In the genomic region with DNA sequence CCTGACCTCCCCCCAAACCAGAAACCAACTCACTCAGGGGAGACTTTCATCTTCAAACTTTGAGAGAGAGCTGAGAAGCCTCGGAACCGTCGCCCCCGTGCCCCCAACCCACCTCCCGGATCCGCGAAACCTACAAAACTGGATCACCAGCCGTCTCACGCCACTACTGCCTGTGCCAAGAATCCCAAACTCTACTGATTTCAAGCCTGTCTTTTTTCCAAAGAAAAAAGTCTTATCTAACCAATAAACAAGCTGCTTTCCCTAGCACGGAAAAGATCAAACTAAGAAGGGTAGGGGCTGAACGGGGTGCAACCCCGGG, we compare ENCODE assay signal across 9 cellular contexts. TPM values are rescaled to one million over a fixed set of nuclear protein-coding genes. Genes with fewer than 3 reads are reported as not detected.
A peak's percentile ranks its signal among the peaks of the same experiment; 100 is the strongest.
DNase-seq lines count a peak whose midpoint lies in the region; ATAC-seq and TF ChIP-seq lines count a peak whose summit lies in the region.
"Had no signal": no experiment of that assay in that cellular context is flagged by ENCODE, and none has a peak within 500 bp of the region (broad histone marks: within the 10 kb centered on the region; RNA-seq: fewer than 3 reads in every experiment).

No MANE protein-coding gene starts in this region.

- no TSS peak for BruUV-seq in HCT116 (replicated peaks; lab: Mats Ljungman, UMichigan)

- H3K27ac ChIP-seq in HCT116 (ENCODE audit: low read depth, low read length) (peak overlapping the region; percentile 86), iPS DF 6.9 (ENCODE audit: low read length) (no peak overlapping the region), smooth muscle cell (ENCODE audit: low read depth) (peak overlapping the region; percentile 52), Karpas-422 (ENCODE audit: low read length) (no peak overlapping the region)

- RAD21 ChIA-PET in HCT116 (lab: Charles Lee; ENCODE audit: low non-redundant PET in 1 of 2, low total read pairs in 2 of 2, uncharacterized antibody in 2 of 2, unreplicated experiment in 2 of 2), result interaction anchor here in 1 of 2 experiments (1.2 kb wide), 1 partner anchor 606 kb away, joined by 3 read pairs; no protein-coding TSS in a partner anchor

- H3K27me3 ChIP-seq in HCT116 (ENCODE audit: insufficient read depth, low read length), result no peaks in the 10 kb centered on the region
- no peaks in the 10 kb centered on the region for H3K27me3 ChIP-seq in iPS DF 6.9 (ENCODE audit: control insufficient read depth, insufficient read depth, low read length)
- no peaks in the 10 kb centered on the region for H3K27me3 ChIP-seq in smooth muscle cell (ENCODE audit: low read depth)
- H3K27me3 ChIP-seq in Karpas-422 (ENCODE audit: low read length), result no peaks in the 10 kb centered on the region

- H3K79me2 ChIP-seq in HCT116 (ENCODE audit: insufficient read depth, low read length) (peaks cover 10% of the 10 kb centered on the region), smooth muscle cell (ENCODE audit: low read depth) (peaks cover 27% of the 10 kb centered on the region), Karpas-422 (ENCODE audit: low read length) (no peaks in the 10 kb centered on the region)

- CTCF ChIA-PET in HCT116 (lab: Charles Lee), result no interaction called here
- CTCF ChIA-PET in activated CD4-positive, alpha-beta memory T cell treated with anti-CD3 and anti-CD28 coated beads for 36 hours (lab: Charles Lee), result interaction anchor here (1.0 to 3.6 kb wide), 3 partner anchors 328 to 606 kb away, joined by 3 to 38 read pairs (median 4); no protein-coding TSS in a partner anchor

- no peak for DNase-seq in HCT116 (ENCODE audit: low read depth, low spot score)
- DNase-seq in activated CD4-positive, alpha-beta memory T cell treated with anti-CD3 and anti-CD28 coated beads for 36 hours, result no peak
- DNase-seq in iPS DF 6.9 (ENCODE audit: low read depth, low spot score), result no peak
- no peak for DNase-seq in smooth muscle cell (lab: John Stamatoyannopoulos, UW; ENCODE audit: unreplicated experiment)
- no peak for DNase-seq in Karpas-422
- DNase-seq in midbrain (lab: John Stamatoyannopoulos, UW), result no peak
- DNase-seq: MV-4-11 had no signal

- WGBS in iPS DF 6.9 (ENCODE audit: insufficient coverage, insufficient read length), result no CpG with 5 or more reads among the region's 12 CpGs
- WGBS in smooth muscle cell (ENCODE audit: low lambda C conversion rate), result 2% methylated on average over 12 of the region's 12 CpGs

- peaks cover 8% of the 10 kb centered on the region for H3F3A ChIP-seq in smooth muscle cell (ENCODE audit: low read depth)

- peak overlapping the region; percentile 68 to 74 for H3K4me3 ChIP-seq in HCT116 (replicated peaks in 1 of 2; ENCODE audit: low read depth in 1 of 2, low read length in 2 of 2)
- H3K4me3 ChIP-seq in iPS DF 6.9 (ENCODE audit: low read length), result peak overlapping the region; percentile 95; the same call in 1 of the 2 replicates
- H3K4me3 ChIP-seq in smooth muscle cell, result peak overlapping the region; percentile 95
- H3K4me3 ChIP-seq in Karpas-422 (ENCODE audit: low read length), result no peak overlapping the region

- H3K4me3 Mint-ChIP-seq in activated CD4-positive, alpha-beta memory T cell treated with anti-CD3 and anti-CD28 coated beads for 36 hours, result peak overlapping the region; percentile 76

- TF ChIP-seq RAD21 in HCT116 (IDR thresholded peaks at IDR 0.05; ENCODE audit: low read depth), result no peak

- ATAC-seq in HCT116 (no peak), GM19324 (IDR thresholded peaks at IDR 0.05; ENCODE audit: low FRiP score, unreplicated experiment) (no peak), GM21528 (IDR thresholded peaks at IDR 0.05; ENCODE audit: low FRiP score, unreplicated experiment) (no peak)

- no peaks in the 10 kb centered on the region for H3K9me3 Mint-ChIP-seq in activated CD4-positive, alpha-beta memory T cell treated with anti-CD3 and anti-CD28 coated beads for 36 hours

- no peaks in the 10 kb centered on the region for H4K20me1 ChIP-seq in HCT116 (ENCODE audit: insufficient read depth)
- no peaks in the 10 kb centered on the region for H4K20me1 ChIP-seq in smooth muscle cell (ENCODE audit: low read depth)
- no peaks in the 10 kb centered on the region; the same call in 1 of the 2 replicates for H4K20me1 ChIP-seq in Karpas-422 (ENCODE audit: insufficient read depth, low read depth, low read length)

- no peaks in the 10 kb centered on the region; a peak in 1 of 4 replicates for H3K36me3 ChIP-seq in HCT116 (ENCODE audit: control insufficient read depth in 1 of 2, insufficient read depth in 2 of 2, low read length in 2 of 2)
- peaks cover 4% of the 10 kb centered on the region; the same call in 1 of the 2 replicates for H3K36me3 ChIP-seq in iPS DF 6.9 (ENCODE audit: control insufficient read depth, insufficient read depth, low read length)
- no peaks in the 10 kb centered on the region for H3K36me3 ChIP-seq in smooth muscle cell (ENCODE audit: low read depth)
- H3K36me3 ChIP-seq in Karpas-422 (ENCODE audit: insufficient read depth, low read length), result no peaks in the 10 kb centered on the region

- H3K27me3 Mint-ChIP-seq in activated CD4-positive, alpha-beta memory T cell treated with anti-CD3 and anti-CD28 coated beads for 36 hours, result no peaks in the 10 kb centered on the region

- TF ChIP-seq POLR2A in HCT116 (IDR thresholded peaks at IDR 0.05; ENCODE audit: borderline replicate concordance, extremely low read depth, insufficient read depth, insufficient read length), result no peak

- H3K4me1 ChIP-seq in HCT116 (ENCODE audit: control insufficient read depth in 1 of 2, insufficient read depth in 2 of 2, low read length in 2 of 2) (peaks cover 43 to 69% of the 10 kb centered on the region in 2 experiments), iPS DF 6.9 (ENCODE audit: control insufficient read depth, insufficient read depth, low read length) (peaks cover 8% of the 10 kb centered on the region), smooth muscle cell (ENCODE audit: low read depth) (peaks cover 17% of the 10 kb centered on the region), Karpas-422 (ENCODE audit: low read length) (peaks cover 4% of the 10 kb centered on the region; the same call in 1 of the 2 replicates)

- H3K27ac Mint-ChIP-seq in activated CD4-positive, alpha-beta memory T cell treated with anti-CD3 and anti-CD28 coated beads for 36 hours, result peak overlapping the region; percentile 44

- TF ChIP-seq CTCF in HCT116 (IDR thresholded peaks at IDR 0.05 in 2 of 3, conservative IDR thresholded peaks at IDR 0.05 in 1 of 3; ENCODE audit: borderline replicate concordance in 1 of 3, insufficient read depth in 1 of 3, low read depth in 2 of 3, low read length in 2 of 3) (no peak), smooth muscle cell (IDR thresholded peaks at IDR 0.05; ENCODE audit: borderline replicate concordance, insufficient read depth, poor library complexity, severe bottlenecking) (no peak)

- H3K36me3 Mint-ChIP-seq in activated CD4-positive, alpha-beta memory T cell treated with anti-CD3 and anti-CD28 coated beads for 36 hours, result peaks cover 1% of the 10 kb centered on the region

- H3K9me3 ChIP-seq in HCT116 (ENCODE audit: control insufficient read depth in 1 of 2, insufficient read depth in 1 of 2, low read depth in 1 of 2, low read length in 2 of 2), result no peaks in the 10 kb centered on the region
- no peaks in the 10 kb centered on the region for H3K9me3 ChIP-seq in iPS DF 6.9 (ENCODE audit: control insufficient read depth, insufficient read depth, low read length)
- no peaks in the 10 kb centered on the region for H3K9me3 ChIP-seq in smooth muscle cell (replicated peaks; ENCODE audit: low read depth)
- H3K9me3 ChIP-seq in Karpas-422 (ENCODE audit: low read length), result no peaks in the 10 kb centered on the region

- no peak overlapping the region for H2AFZ ChIP-seq in HCT116 (ENCODE audit: low read depth, low read length, poor library complexity, severe bottlenecking)
- H2AFZ ChIP-seq in smooth muscle cell (ENCODE audit: low read depth), result peak overlapping the region; percentile 52
- H2AFZ ChIP-seq in Karpas-422 (ENCODE audit: low read length), result no peak overlapping the region

- H3K9ac ChIP-seq in HCT116 (ENCODE audit: low read length) (peak overlapping the region; percentile 65), smooth muscle cell (ENCODE audit: low read depth) (peak overlapping the region; percentile 70), Karpas-422 (ENCODE audit: low read length) (no peak overlapping the region)

- H3K4me1 Mint-ChIP-seq in activated CD4-positive, alpha-beta memory T cell treated with anti-CD3 and anti-CD28 coated beads for 36 hours (ENCODE audit: low read depth), result peaks cover 17% of the 10 kb centered on the region

- H3K9me2 ChIP-seq in HCT116 (ENCODE audit: insufficient read depth) (no peaks in the 10 kb centered on the region), Karpas-422 (replicated peaks; ENCODE audit: insufficient read depth, low read length) (no peaks in the 10 kb centered on the region)

- H3K4me2 ChIP-seq in HCT116 (ENCODE audit: low read length), result peak overlapping the region; percentile 94
- no peak overlapping the region for H3K4me2 ChIP-seq in smooth muscle cell
- H3K4me2 ChIP-seq in Karpas-422 (ENCODE audit: low read depth, low read length, poor library complexity, severe bottlenecking), result no peak overlapping the region

- POLR2A ChIA-PET in HCT116 (lab: Charles Lee), result no interaction called here
- POLR2A ChIA-PET in activated CD4-positive, alpha-beta memory T cell treated with anti-CD3 and anti-CD28 coated beads for 36 hours (lab: Charles Lee), result interaction anchor here (1.1 kb wide), 1 partner anchor 25 kb away, joined by 3 read pairs; no protein-coding TSS in a partner anchor

- intact Hi-C loops in HCT116 (cut with micrococcal nuclease), result loop anchor here (5.0 kb wide), 2 partner anchors 233 to 428 kb away; no protein-coding TSS in a partner anchor
- intact Hi-C loops in activated CD4-positive, alpha-beta memory T cell treated with anti-CD3 and anti-CD28 coated beads for 36 hours (cut with micrococcal nuclease), result loop anchor here (10.0 kb wide), 2 partner anchors 105 to 605 kb away; no protein-coding TSS in a partner anchor

TF ChIP-seq in HCT116, 20 proteins besides CTCF, POLR2A, EP300 and RAD21 (continues in another document):
- TF ChIP-seq FOSL1 (IDR thresholded peaks at IDR 0.05; ENCODE audit: low read depth), result no peak
- TF ChIP-seq, protein P1, sequence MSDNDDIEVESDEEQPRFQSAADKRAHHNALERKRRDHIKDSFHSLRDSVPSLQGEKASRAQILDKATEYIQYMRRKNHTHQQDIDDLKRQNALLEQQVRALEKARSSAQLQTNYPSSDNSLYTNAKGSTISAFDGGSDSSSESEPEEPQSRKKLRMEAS (IDR thresholded peaks at IDR 0.05), result no peak
- TF ChIP-seq SIN3A (IDR thresholded peaks at IDR 0.05; ENCODE audit: low read depth), result no peak
- no peak for TF ChIP-seq EGR1 (IDR thresholded peaks at IDR 0.05; ENCODE audit: low read depth)
- TF ChIP-seq, protein P2, sequence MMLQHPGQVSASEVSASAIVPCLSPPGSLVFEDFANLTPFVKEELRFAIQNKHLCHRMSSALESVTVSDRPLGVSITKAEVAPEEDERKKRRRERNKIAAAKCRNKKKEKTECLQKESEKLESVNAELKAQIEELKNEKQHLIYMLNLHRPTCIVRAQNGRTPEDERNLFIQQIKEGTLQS (IDR thresholded peaks at IDR 0.05), result no peak

RNA-seq across cellular contexts. Expression of a gene that starts 2.0 kb away (rescaled TPM):
- total RNA-seq in HCT116 (2021; ENCODE audit: unreplicated experiment), result 7.1 TPM
- 1.5 and 1.7 TPM in 2 replicates for polyA plus RNA-seq in HCT116 (2012)
- 1 to 10 TPM; 3.9 to 4.4 TPM for total RNA-seq in activated CD4-positive, alpha-beta memory T cell treated with anti-CD3 and anti-CD28 coated beads for 36 hours
- 14.2 and 20.1 TPM in 2 replicates for total RNA-seq in smooth muscle cell
- 13.8 and 14.5 TPM in 2 replicates for polyA plus RNA-seq in smooth muscle cell
- not detected in 2 replicates for total RNA-seq in Karpas-422 (2014; rRNA removed; shearing (Covaris generic); ENCODE audit: low replicate concordance)

Comparison
In these comparisons a context has a peak if more than half of its experiments do, and no peak if none do; other contexts are left out.
1. H3K27ac ChIP-seq: peak in HCT116 (single experiment) and smooth muscle cell (single experiment); none in iPS DF 6.9 (single experiment) and Karpas-422 (single experiment).